1 cellular context compared by ENCODE assay signal in genomic region chr17:65463242-65463641, GRCh38.
A peak's percentile ranks its signal among the peaks of the same experiment; 100 is the strongest.
TF ChIP-seq lines count a peak whose summit lies in the region.

No MANE protein-coding gene starts in this region.

TF ChIP-seq in liver, 16 proteins besides CTCF, POLR2A, EP300 and RAD21 (continued from another document):
- TF ChIP-seq MAX (IDR thresholded peaks at IDR 0.05) (no peak), HNF4A (conservative IDR thresholded peaks at IDR 0.05) (no peak), YY1 (IDR thresholded peaks at IDR 0.05) (no peak), EGR1 (IDR thresholded peaks at IDR 0.05; ENCODE audit: low read depth in 2 of 2) (no peak), GABPA (IDR thresholded peaks at IDR 0.05 in 1 of 2, conservative IDR thresholded peaks at IDR 0.05 in 1 of 2) (no peak), SP1 (IDR thresholded peaks at IDR 0.05) (peak; percentile 77), NR2F2 (IDR thresholded peaks at IDR 0.05) (peak; percentile 89), RXRA (IDR thresholded peaks at IDR 0.05) (peak; percentile 46 to 66), JUND (IDR thresholded peaks at IDR 0.05) (peak; percentile 35 to 73)
